10 cellular contexts compared by ENCODE assay signal in the genomic region with DNA sequence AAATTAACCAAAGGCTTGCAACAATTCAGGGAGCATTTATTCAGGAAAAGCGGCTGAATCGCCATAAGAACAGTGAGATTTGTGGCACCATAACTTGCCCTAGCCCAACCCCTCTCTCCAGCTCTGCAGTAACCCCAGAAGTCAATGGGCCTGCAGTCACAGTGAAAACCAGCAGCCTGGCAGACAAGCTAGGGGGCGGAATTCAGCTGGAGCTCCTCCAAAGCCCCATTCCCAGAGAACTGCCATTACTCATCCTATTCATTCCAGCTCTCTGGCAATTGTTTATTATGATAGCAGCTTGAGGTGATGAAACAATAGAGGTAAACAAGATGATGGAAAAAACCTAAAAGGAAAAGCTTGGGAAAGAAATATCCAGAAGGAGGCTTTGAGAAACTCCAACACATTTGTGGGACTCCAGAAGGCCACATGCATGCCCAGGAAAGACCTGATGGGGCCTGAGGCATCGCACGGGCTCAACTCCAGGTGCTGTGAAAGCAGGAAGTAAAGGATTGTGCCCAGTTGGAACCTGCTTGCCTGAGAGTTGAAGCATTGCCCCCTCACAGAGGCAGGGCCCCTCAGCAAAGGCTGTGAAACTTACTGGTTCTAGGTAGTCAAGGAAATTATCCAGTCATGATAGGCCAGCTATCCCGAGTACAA.
DNase-seq lines count a peak whose midpoint lies in the region; ATAC-seq lines count a peak whose summit lies in the region.
"Had no signal": no experiment of that assay in that cellular context is flagged by ENCODE, and none has a peak within 500 bp of the region (broad histone marks: within the 10 kb centered on the region; RNA-seq: fewer than 3 reads in every experiment).

No MANE protein-coding gene starts in this region.

- H3K14ac ChIP-seq in mesenchymal stem cell (ENCODE audit: low read length in 2 of 2): no peak overlapping the region

- H3K4me1 Mint-ChIP-seq in activated naive CD8-positive, alpha-beta T cell treated with anti-CD3 and anti-CD28 coated beads for 36 hours: no peaks in the 10 kb centered on the region

- H3K9me3 ChIP-seq in MG63 (peaks cover 19% of the 10 kb centered on the region), mesenchymal stem cell (ENCODE audit: control insufficient read depth, low read length) (no peaks in the 10 kb centered on the region)

- WGBS in mesenchymal stem cell: 74% methylated on average over 5 of the region's 6 CpGs

- H3K4ac ChIP-seq in mesenchymal stem cell (ENCODE audit: low read depth in 1 of 2, low read length in 2 of 2): peak overlapping the region in 1 of 2 experiments; percentile 32

- no peak overlapping the region for H4K91ac ChIP-seq in mesenchymal stem cell (ENCODE audit: low read length)

- no peak overlapping the region for H2BK120ac ChIP-seq in mesenchymal stem cell (ENCODE audit: low read depth, low read length)

- H3K79me1 ChIP-seq in mesenchymal stem cell (replicated peaks; ENCODE audit: low read length, poor library complexity, severe bottlenecking): no peaks in the 10 kb centered on the region

- H3K4me3 ChIP-seq in MG63 (no peak overlapping the region), mesenchymal stem cell (ENCODE audit: insufficient read depth in 1 of 2, low read depth in 1 of 2, low read length in 2 of 2) (peak overlapping the region in 1 of 2 experiments; percentile 44)

- in situ Hi-C loops in ACHN (cut with HindIII; ENCODE audit: low pct_ligation_motif_present, low pct_unique_long_range_greater_than_20kb, low sequenced_read_pairs): no loop called here

- peak overlapping the region; percentile 36 for H2AFZ ChIP-seq in mesenchymal stem cell (ENCODE audit: low read depth, low read length)

- no peak overlapping the region for H3K4me2 ChIP-seq in mesenchymal stem cell (ENCODE audit: low read length, poor library complexity, severe bottlenecking)

- H3K27me3 ChIP-seq in MG63: no peaks in the 10 kb centered on the region
- H3K27me3 ChIP-seq in mesenchymal stem cell (ENCODE audit: control insufficient read depth in 1 of 2, insufficient read depth in 1 of 2, low read length in 2 of 2): peaks cover 4 to 10% of the 10 kb centered on the region in 2 experiments

- H3K18ac ChIP-seq in mesenchymal stem cell (ENCODE audit: low read depth in 1 of 2, low read length in 2 of 2): no peak overlapping the region

- peak overlapping the region; percentile 39 for H3K9ac ChIP-seq in mesenchymal stem cell (ENCODE audit: low read length)

- H3K4me1 ChIP-seq in mesenchymal stem cell (ENCODE audit: control insufficient read depth, insufficient read depth, low read depth, low read length): peaks cover 7% of the 10 kb centered on the region

- no peaks in the 10 kb centered on the region for H3K36me3 Mint-ChIP-seq in activated naive CD8-positive, alpha-beta T cell treated with anti-CD3 and anti-CD28 coated beads for 36 hours

- peaks cover 19% of the 10 kb centered on the region for H3K27me3 Mint-ChIP-seq in activated naive CD8-positive, alpha-beta T cell treated with anti-CD3 and anti-CD28 coated beads for 36 hours

- H2BK12ac ChIP-seq in mesenchymal stem cell (ENCODE audit: low read length in 2 of 2): peak overlapping the region in 1 of 2 experiments; percentile 37

- no peak for ATAC-seq in HG03521 (IDR thresholded peaks at IDR 0.05; ENCODE audit: unreplicated experiment)
- no peak for ATAC-seq in GM21360 (IDR thresholded peaks at IDR 0.05; ENCODE audit: unreplicated experiment)

- peaks cover 12% of the 10 kb centered on the region for H3K9me3 Mint-ChIP-seq in activated naive CD8-positive, alpha-beta T cell treated with anti-CD3 and anti-CD28 coated beads for 36 hours

- DNase-seq in ACHN (peak; percentile 64), MG63 (peak; percentile 92), dermis blood vessel endothelial cell (peak; percentile 85), mesenchymal stem cell (peak; percentile 84), activated gamma-delta T cell treated with Interleukin-2 at 50 U/mL for 16 hours (no peak)
- no peak for DNase-seq in activated naive CD8-positive, alpha-beta T cell treated with anti-CD3 and anti-CD28 coated beads for 36 hours
- DNase-seq: activated T-cell treated with anti-CD3 and anti-CD28 coated beads, Interleukin-2, amount 50 U/mL, for 48 hours; left cardiac atrium had no signal

- no peak overlapping the region for H3K4me3 Mint-ChIP-seq in activated naive CD8-positive, alpha-beta T cell treated with anti-CD3 and anti-CD28 coated beads for 36 hours

- H2AK5ac ChIP-seq in mesenchymal stem cell (ENCODE audit: low read length, severe bottlenecking): no peak overlapping the region

- H3K36me3 ChIP-seq in MG63: no peaks in the 10 kb centered on the region
- no peaks in the 10 kb centered on the region for H3K36me3 ChIP-seq in mesenchymal stem cell (ENCODE audit: control insufficient read depth in 1 of 2, insufficient read depth in 2 of 2, low read depth in 1 of 2, low read length in 2 of 2)

- H4K8ac ChIP-seq in mesenchymal stem cell (ENCODE audit: low read length): no peak overlapping the region

- H3K27ac ChIP-seq in mesenchymal stem cell (ENCODE audit: low read length, poor library complexity, severe bottlenecking): no peak overlapping the region

- no peak overlapping the region for H2BK5ac ChIP-seq in mesenchymal stem cell (ENCODE audit: low read depth, low read length, poor library complexity, severe bottlenecking)

- H3K23ac ChIP-seq in mesenchymal stem cell (ENCODE audit: low read length in 2 of 2): no peak overlapping the region

- H2BK15ac ChIP-seq in mesenchymal stem cell (ENCODE audit: low read depth, poor library complexity, severe bottlenecking): no peak overlapping the region

- H3K27ac Mint-ChIP-seq in activated naive CD8-positive, alpha-beta T cell treated with anti-CD3 and anti-CD28 coated beads for 36 hours: no peak overlapping the region

Comparison
In these comparisons a context has a peak if more than half of its experiments do, and no peak if none do; other contexts are left out.
1. DNase-seq: peak in ACHN (single experiment), MG63 (single experiment), dermis blood vessel endothelial cell (single experiment) and mesenchymal stem cell (single experiment); none in activated gamma-delta T cell treated with Interleukin-2 at 50 U/mL for 16 hours (single experiment) and activated naive CD8-positive, alpha-beta T cell treated with anti-CD3 and anti-CD28 coated beads for 36 hours (single experiment).